Comparison of ENCODE assay signal across 8 cellular contexts in genomic region chr3:44511238-44511567, GRCh38. TPM values are rescaled to one million over a fixed set of nuclear protein-coding genes. Genes with fewer than 3 reads are reported as not detected.
DNase-seq lines count a peak whose midpoint lies in the region; ATAC-seq, FAIRE-seq and TF ChIP-seq lines count a peak whose summit lies in the region.

No MANE protein-coding gene starts in this region.

- peak overlapping the region; percentile 97 for H3K27ac Mint-ChIP-seq in memory B cell

- H3K36me3 Mint-ChIP-seq in memory B cell, result peaks cover 5% of the 10 kb centered on the region

- POLR2A ChIA-PET in GM12878 (lab: Charles Lee), result interaction anchor here (0.6 to 2.1 kb wide), 5 partner anchors 8 to 187 kb away, joined by 3 to 12 read pairs (median 3); partner anchors contain the start of gene TCAIM

- H3K36me3 ChIP-seq in heart right ventricle, result peaks cover 0 to 9% (median 0%) of the 10 kb centered on the region in 9 donors
- H3K36me3 ChIP-seq in GM12878 (ENCODE audit: control insufficient read depth in 2 of 2, insufficient read depth in 2 of 2, low read length in 1 of 2), result no peaks in the 10 kb centered on the region; a peak in 1 of 4 replicates
- H3K36me3 ChIP-seq in uterus, result no peaks in the 10 kb centered on the region

- WGBS in heart right ventricle, 2 donors, result 43 to 44% methylated on average over 4 of the region's 4 CpGs
- WGBS in GM12878 (ENCODE audit: insufficient coverage, insufficient replicate concordance, low lambda C conversion rate, missing lambda C conversion rate), result 24% methylated on average over 4 of the region's 4 CpGs

- H3K27me3 ChIP-seq in heart right ventricle, result no peaks in the 10 kb centered on the region
- H3K27me3 ChIP-seq in GM12878 (replicated peaks in 1 of 2; ENCODE audit: control insufficient read depth in 2 of 2, insufficient read depth in 2 of 2, low read length in 1 of 2), result no peaks in the 10 kb centered on the region
- H3K27me3 ChIP-seq in uterus, result no peaks in the 10 kb centered on the region

- peak overlapping the region; percentile 91 for H2AFZ ChIP-seq in GM12878 (ENCODE audit: control insufficient read depth, low read depth, low read length)

- H3K79me2 ChIP-seq in GM12878 (ENCODE audit: control insufficient read depth, insufficient read depth, low read length), result peaks cover 22% of the 10 kb centered on the region

- ATAC-seq in heart right ventricle (no peak), left ventricle myocardium superior (no peak), GM12878 (no peak), memory B cell (ENCODE audit: low read depth) (no peak), HG02852 (IDR thresholded peaks at IDR 0.05; ENCODE audit: unreplicated experiment) (no peak)

- no peak for TF ChIP-seq POLR2A in GM12878 (IDR thresholded peaks at IDR 0.05; ENCODE audit: low read depth, low read length)
- TF ChIP-seq POLR2A in uterus (IDR thresholded peaks at IDR 0.05), result no peak

- DNase-seq in heart right ventricle, result no peak
- no peak for DNase-seq in left ventricle myocardium superior
- no peak for DNase-seq in GM12878 (ENCODE audit: low read depth, low spot score)
- no peak for DNase-seq in memory B cell (ENCODE audit: low spot score in 2 of 2)
- DNase-seq in uterus, result no peak
- DNase-seq in NCI-H1436 (lab: John Stamatoyannopoulos, UW), result no peak
- no peak for DNase-seq in D721Med (ENCODE audit: insufficient read length, low spot score)

- in situ Hi-C loops in GM12878 (cut with MboI), result no loop called here

- H3K9ac ChIP-seq in GM12878 (ENCODE audit: control insufficient read depth, insufficient read depth, low read length), result peak overlapping the region; percentile 86

- H3K4me1 ChIP-seq in heart right ventricle (peaks cover 4 to 23% (median 18%) of the 10 kb centered on the region in 9 donors), GM12878 (ENCODE audit: control insufficient read depth, insufficient read depth, low read length) (peaks cover 8% of the 10 kb centered on the region), uterus (peaks cover 0 to 8% of the 10 kb centered on the region in 2 donors)

- peaks cover 0 to 7% (median 0%) of the 10 kb centered on the region in 11 donors for H3K9me3 ChIP-seq in heart right ventricle
- peaks cover 2% of the 10 kb centered on the region; the same call in 2 of the 3 replicates for H3K9me3 ChIP-seq in GM12878 (replicated peaks; ENCODE audit: control insufficient read depth, insufficient read depth, low read length)
- H3K9me3 ChIP-seq in uterus, result no peaks in the 10 kb centered on the region

- H3K27ac ChIP-seq in heart right ventricle, result peak overlapping the region; percentile 61 to 96 (median 92)
- peak overlapping the region; percentile 81 for H3K27ac ChIP-seq in GM12878 (ENCODE audit: control insufficient read depth, insufficient read depth)
- peak overlapping the region; percentile 92 to 96 for H3K27ac ChIP-seq in uterus

- H3K4me3 Mint-ChIP-seq in memory B cell, result peak overlapping the region; percentile 95

- no peaks in the 10 kb centered on the region for H4K20me1 ChIP-seq in GM12878 (ENCODE audit: control insufficient read depth, insufficient read depth)

- H3K4me3 ChIP-seq in heart right ventricle (peak overlapping the region; percentile 73 to 98 (median 87)), GM12878 (peak overlapping the region; percentile 81; the same call in 1 of the 2 replicates), uterus (peak overlapping the region; percentile 61 to 92)

- H3K4me1 Mint-ChIP-seq in memory B cell, result peaks cover 31% of the 10 kb centered on the region

- TSS peak; percentile 95 for BruUV-seq in GM12878 (replicated peaks; lab: Mats Ljungman, UMichigan)

- peak overlapping the region; percentile 78 for H3K4me2 ChIP-seq in GM12878 (ENCODE audit: control insufficient read depth, insufficient read depth)

- no peak for TF ChIP-seq EP300 in GM12878 (IDR thresholded peaks at IDR 0.05; ENCODE audit: borderline replicate concordance in 1 of 2, control insufficient read depth in 1 of 2, low read depth in 2 of 2, low read length in 2 of 2)

- TF ChIP-seq CTCF in heart right ventricle (IDR thresholded peaks at IDR 0.05), result no peak
- no peak for TF ChIP-seq CTCF in GM12878 (IDR thresholded peaks at IDR 0.05 in 2 of 3, conservative IDR thresholded peaks at IDR 0.05 in 1 of 3; ENCODE audit: control insufficient read depth in 2 of 3, extremely low read depth in 1 of 3, insufficient read depth in 1 of 3, low read depth in 3 of 3, low read length in 3 of 3)
- no peak for TF ChIP-seq CTCF in uterus (IDR thresholded peaks at IDR 0.05)
- TF ChIP-seq CTCF in D721Med (IDR thresholded peaks at IDR 0.05; ENCODE audit: insufficient read depth, missing control alignments), result no peak

- no peaks in the 10 kb centered on the region for H3K9me3 Mint-ChIP-seq in memory B cell

- intact Hi-C loops in heart right ventricle (cut with DNase I), result loop anchor here in 6 of 10 donors (2.0 to 10.0 kb wide), 5 partner anchors 176 to 254 kb away; partner anchors contain the start of genes KIAA1143 (in 1 of the 6), KIF15 (in 1 of the 6) and TCAIM (in 1 of the 6)
- intact Hi-C loops in left ventricle myocardium superior (cut with micrococcal nuclease), result no loop called here
- intact Hi-C loops in GM12878 (cut with micrococcal nuclease; ENCODE audit: unreplicated experiment), result loop anchor here (5.0 kb wide), 2 partner anchors 174 to 189 kb away; partner anchors contain the start of gene TCAIM
- intact Hi-C loops in uterus (cut with DNase I; ENCODE audit: low total_unique reads), result no loop called here

- TF ChIP-seq RAD21 in GM12878 (IDR thresholded peaks at IDR 0.05; ENCODE audit: insufficient read depth, low read depth, low read length), result no peak

- SMC1A ChIA-PET in GM12878 (lab: Charles Lee; ENCODE audit: uncharacterized antibody, unreplicated experiment), result interaction anchor here (1.1 to 1.8 kb wide), 7 partner anchors 32 to 343 kb away, joined by 3 to 10 read pairs (median 4); partner anchors contain the start of gene ZNF197

- FAIRE-seq in GM12878 (lab: Jason Lieb, UNC) (no peak), D721Med (lab: Jason Lieb, UNC) (no peak)

- peaks cover 2% of the 10 kb centered on the region for H3K27me3 Mint-ChIP-seq in memory B cell

- RAD21 ChIA-PET in GM12878 (lab: Charles Lee; ENCODE audit: unreplicated experiment), result interaction anchor here (0.9 to 3.4 kb wide), 7 partner anchors 33 to 190 kb away, joined by 3 to 21 read pairs (median 5); partner anchors contain the start of genes TCAIM and ZNF445

- CTCF ChIA-PET in GM12878 (lab: Yijun Ruan, JAX), result interaction anchor here (1.0 to 1.8 kb wide), 3 partner anchors 72 to 192 kb away, joined by 3 to 8 read pairs (median 7); no protein-coding TSS in a partner anchor

TF ChIP-seq in GM12878, 131 proteins besides CTCF, POLR2A, EP300 and RAD21 (continues in another document):
- no peak for TF ChIP-seq NFXL1 (IDR thresholded peaks at IDR 0.05; ENCODE audit: borderline replicate concordance)
- TF ChIP-seq CEBPB (IDR thresholded peaks at IDR 0.05; ENCODE audit: borderline replicate concordance in 1 of 2, low read depth in 2 of 2, low read length in 2 of 2), result no peak
- TF ChIP-seq MEF2B (IDR thresholded peaks at IDR 0.05; ENCODE audit: partially characterized antibody, poor library complexity, severe bottlenecking), result no peak

RNA-seq across cellular contexts. Expression of gene ZNF445, which starts 33.7 kb away (rescaled TPM):
- total RNA-seq in heart right ventricle (10 to 100 TPM; 11.3 to 18.6 (median 15.7) TPM), left ventricle myocardium superior (12.1 TPM), GM12878 (2014; rRNA removed) (4.9 and 5.4 TPM in 2 replicates), GM12878 (2014; rRNA removed; fragmentation: Illumina TruSeq; extraction: Trizol) (7.6 and 9.0 TPM in 2 replicates), GM12878 (2021) (14.4 and 15.5 TPM in 2 replicates), uterus (10 to 100 TPM in 2 of 4 donors, 1 to 10 TPM in 2; 5.3 to 35.6 (median 19.8) TPM)
- polyA plus RNA-seq in heart right ventricle (1 to 10 TPM; 1.6 to 5.6 TPM), GM12878 (2011; rRNA removed) (5.7 and 6.2 TPM in 2 replicates), GM12878 (2014; fragmentation: Illumina TruSeq; extraction: Trizol) (7.2 and 8.6 TPM in 2 replicates), GM12878 (2014; fragmentation: Nextera tagmentation; extraction: Ambion mirVana) (under 1 TPM; 0.80 to 0.85 TPM), GM12878 (2014; rRNA removed) (7.2 and 8.0 TPM in 2 replicates), GM12878 (2016; fragmentation: Nextera tagmentation; extraction: Ambion mirVana) (1 to 10 TPM; 3.5 to 4.4 TPM)
- 35.8 and 37.5 TPM in 2 replicates for total RNA-seq in GM12878 (2013; cell fraction: nucleolus; rRNA removed)
- 3.3 TPM for polyA plus RNA-seq in GM12878 (2011; ENCODE audit: low read depth)
- polyA plus RNA-seq in GM12878 (2011; cell fraction: cytosol; rRNA removed), result 3.9 and 4.0 TPM in 2 replicates
- polyA plus RNA-seq in GM12878 (2011; cell fraction: nucleus; rRNA removed), result 8.3 and 9.2 TPM in 2 replicates
- 4.3 TPM in 2 replicates for polyA plus RNA-seq in GM12878 (2012)
- polyA minus RNA-seq in GM12878 (2011; rRNA and poly(A)+ RNA removed), result 13.0 and 13.4 TPM in 2 replicates
- polyA minus RNA-seq in GM12878 (2011; cell fraction: cytosol; rRNA and poly(A)+ RNA removed), result 3.5 and 4.3 TPM in 2 replicates
- 4.6 and 11.0 TPM in 2 replicates for polyA minus RNA-seq in GM12878 (2011; cell fraction: nucleus; rRNA and poly(A)+ RNA removed)

RNA-seq across cellular contexts. Expression of gene ZKSCAN7, which starts 43.8 kb away (rescaled TPM):
- total RNA-seq in heart right ventricle, result 1 to 10 TPM; 1.6 to 3.9 (median 2.4) TPM
- polyA plus RNA-seq in heart right ventricle, result 1 to 10 TPM; 1.2 to 2.6 TPM
- 1.8 TPM for total RNA-seq in left ventricle myocardium superior
- 10.7 and 11.3 TPM in 2 replicates for total RNA-seq in GM12878 (2013; cell fraction: nucleolus; rRNA removed)
- total RNA-seq in GM12878 (2014; rRNA removed), result 4.9 and 6.0 TPM in 2 replicates
- 3.5 and 3.6 TPM in 2 replicates for total RNA-seq in GM12878 (2014; rRNA removed; fragmentation: Illumina TruSeq; extraction: Trizol)
- 3.6 and 4.6 TPM in 2 replicates for total RNA-seq in GM12878 (2021)
- 1.8 TPM for polyA plus RNA-seq in GM12878 (2011; ENCODE audit: low read depth)
- polyA plus RNA-seq in GM12878 (2011; rRNA removed), result 3.0 and 3.1 TPM in 2 replicates
- polyA plus RNA-seq in GM12878 (2011; cell fraction: cytosol; rRNA removed), result 1.9 and 2.9 TPM in 2 replicates
- polyA plus RNA-seq in GM12878 (2011; cell fraction: nucleus; rRNA removed), result 7.7 and 7.9 TPM in 2 replicates
- polyA plus RNA-seq in GM12878 (2012), result 2.2 and 2.5 TPM in 2 replicates
- polyA plus RNA-seq in GM12878 (2014; fragmentation: Illumina TruSeq; extraction: Trizol), result 3.7 and 4.5 TPM in 2 replicates
- under 1 TPM; 0.77 to 0.88 TPM for polyA plus RNA-seq in GM12878 (2014; fragmentation: Nextera tagmentation; extraction: Ambion mirVana)
- 2.5 and 5.4 TPM in 2 replicates for polyA plus RNA-seq in GM12878 (2014; rRNA removed)
- polyA plus RNA-seq in GM12878 (2016; fragmentation: Nextera tagmentation; extraction: Ambion mirVana), result 1 to 10 TPM; 2.3 to 3.4 TPM
- polyA minus RNA-seq in GM12878 (2011; rRNA and poly(A)+ RNA removed), result 1.5 and 4.6 TPM in 2 replicates
- 2.0 TPM in 1 of 2 replicates, not detected in the other for polyA minus RNA-seq in GM12878 (2011; cell fraction: cytosol; rRNA and poly(A)+ RNA removed)
- polyA minus RNA-seq in GM12878 (2011; cell fraction: nucleus; rRNA and poly(A)+ RNA removed), result 4.6 and 5.7 TPM in 2 replicates
- 10 to 100 TPM in 1 of 4 donors, 1 to 10 TPM in 3; 2.4 to 20.0 (median 5.6) TPM for total RNA-seq in uterus

Comparison
In these comparisons a context has a peak if more than half of its experiments do, and no peak if none do; other contexts are left out.
1. intact Hi-C loops: an anchor here in heart right ventricle (2.0 to 10.0 kb wide) and GM12878 (5.0 kb wide); none called in left ventricle myocardium superior and uterus.